In the genomic region with DNA sequence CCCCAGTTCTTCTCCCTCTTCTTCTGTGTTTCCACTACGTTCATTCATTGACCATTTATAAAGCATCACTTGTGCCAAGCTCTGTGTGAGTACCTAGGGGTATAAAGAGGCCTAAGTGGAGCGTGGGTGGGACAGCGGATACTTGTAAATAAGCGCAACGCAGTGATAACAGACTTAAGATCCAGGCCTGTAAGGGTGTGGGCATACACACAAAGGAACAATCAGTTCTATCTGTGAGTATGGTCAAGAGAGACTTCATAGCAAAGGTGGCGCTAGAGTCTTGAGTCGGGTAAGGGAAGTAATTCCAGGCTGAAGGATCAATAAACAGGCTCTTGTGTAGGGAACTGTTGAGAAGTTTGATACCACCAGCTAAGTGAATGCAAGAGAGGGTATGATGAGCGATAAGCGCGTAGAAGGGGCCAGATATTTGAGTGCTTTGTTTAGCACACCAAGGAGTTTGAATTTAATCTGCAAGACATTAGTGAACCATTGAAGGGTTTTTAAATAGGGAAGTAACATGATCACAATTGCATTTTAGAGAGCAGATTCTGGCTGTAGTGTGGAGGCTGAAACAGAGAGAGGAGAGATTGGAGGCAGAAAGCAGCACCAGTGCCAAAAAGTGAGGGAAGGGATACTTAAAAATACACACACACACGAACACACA, we compare ENCODE assay signal across 1 cellular context.
TF ChIP-seq lines count a peak whose summit lies in the region.

No MANE protein-coding gene starts in this region.

TF ChIP-seq in A549, 52 proteins besides CTCF, POLR2A, EP300 and RAD21:
- no peak for TF ChIP-seq RCOR1 (IDR thresholded peaks at IDR 0.05; ENCODE audit: low read depth, low read length)
- TF ChIP-seq, protein P1, sequence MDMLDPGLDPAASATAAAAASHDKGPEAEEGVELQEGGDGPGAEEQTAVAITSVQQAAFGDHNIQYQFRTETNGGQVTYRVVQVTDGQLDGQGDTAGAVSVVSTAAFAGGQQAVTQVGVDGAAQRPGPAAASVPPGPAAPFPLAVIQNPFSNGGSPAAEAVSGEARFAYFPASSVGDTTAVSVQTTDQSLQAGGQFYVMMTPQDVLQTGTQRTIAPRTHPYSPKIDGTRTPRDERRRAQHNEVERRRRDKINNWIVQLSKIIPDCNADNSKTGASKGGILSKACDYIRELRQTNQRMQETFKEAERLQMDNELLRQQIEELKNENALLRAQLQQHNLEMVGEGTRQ (IDR thresholded peaks at IDR 0.05): no peak
- no peak for TF ChIP-seq FOSL2 (IDR thresholded peaks at IDR 0.05)
- no peak for TF ChIP-seq FOSL2 (CRISPR knock-in tag; IDR thresholded peaks at IDR 0.05)
- TF ChIP-seq CHD2 (IDR thresholded peaks at IDR 0.05; ENCODE audit: low read length, partially characterized antibody): no peak
- no peak for TF ChIP-seq HDAC2 (IDR thresholded peaks at IDR 0.05)
- TF ChIP-seq HOXB5 (CRISPR knock-in tag; IDR thresholded peaks at IDR 0.05): no peak
- no peak for TF ChIP-seq E2F6 (IDR thresholded peaks at IDR 0.05; ENCODE audit: borderline replicate concordance, low read depth)
- TF ChIP-seq TFCP2L1 (CRISPR knock-in tag; IDR thresholded peaks at IDR 0.05): no peak
- TF ChIP-seq ZNF302 (CRISPR knock-in tag; IDR thresholded peaks at IDR 0.05): no peak
- TF ChIP-seq EHF (CRISPR knock-in tag; IDR thresholded peaks at IDR 0.05): no peak
- TF ChIP-seq, protein P2, sequence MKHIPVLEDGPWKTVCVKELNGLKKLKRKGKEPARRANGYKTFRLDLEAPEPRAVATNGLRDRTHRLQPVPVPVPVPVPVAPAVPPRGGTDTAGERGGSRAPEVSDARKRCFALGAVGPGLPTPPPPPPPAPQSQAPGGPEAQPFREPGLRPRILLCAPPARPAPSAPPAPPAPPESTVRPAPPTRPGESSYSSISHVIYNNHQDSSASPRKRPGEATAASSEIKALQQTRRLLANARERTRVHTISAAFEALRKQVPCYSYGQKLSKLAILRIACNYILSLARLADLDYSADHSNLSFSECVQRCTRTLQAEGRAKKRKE (CRISPR knock-in tag; IDR thresholded peaks at IDR 0.05; ENCODE audit: low read depth): no peak
- no peak for TF ChIP-seq NFE2L2 (conservative IDR thresholded peaks at IDR 0.05; ENCODE audit: low read length)
- TF ChIP-seq ESRRA (IDR thresholded peaks at IDR 0.05; ENCODE audit: borderline replicate concordance, low read length): no peak
- TF ChIP-seq POLR2AphosphoS2 (conservative IDR thresholded peaks at IDR 0.05; ENCODE audit: low read length): no peak
- no peak for TF ChIP-seq GATA3 (IDR thresholded peaks at IDR 0.05; ENCODE audit: borderline replicate concordance)
